ENCODE assay signal across 1 cellular context in the genomic region with DNA sequence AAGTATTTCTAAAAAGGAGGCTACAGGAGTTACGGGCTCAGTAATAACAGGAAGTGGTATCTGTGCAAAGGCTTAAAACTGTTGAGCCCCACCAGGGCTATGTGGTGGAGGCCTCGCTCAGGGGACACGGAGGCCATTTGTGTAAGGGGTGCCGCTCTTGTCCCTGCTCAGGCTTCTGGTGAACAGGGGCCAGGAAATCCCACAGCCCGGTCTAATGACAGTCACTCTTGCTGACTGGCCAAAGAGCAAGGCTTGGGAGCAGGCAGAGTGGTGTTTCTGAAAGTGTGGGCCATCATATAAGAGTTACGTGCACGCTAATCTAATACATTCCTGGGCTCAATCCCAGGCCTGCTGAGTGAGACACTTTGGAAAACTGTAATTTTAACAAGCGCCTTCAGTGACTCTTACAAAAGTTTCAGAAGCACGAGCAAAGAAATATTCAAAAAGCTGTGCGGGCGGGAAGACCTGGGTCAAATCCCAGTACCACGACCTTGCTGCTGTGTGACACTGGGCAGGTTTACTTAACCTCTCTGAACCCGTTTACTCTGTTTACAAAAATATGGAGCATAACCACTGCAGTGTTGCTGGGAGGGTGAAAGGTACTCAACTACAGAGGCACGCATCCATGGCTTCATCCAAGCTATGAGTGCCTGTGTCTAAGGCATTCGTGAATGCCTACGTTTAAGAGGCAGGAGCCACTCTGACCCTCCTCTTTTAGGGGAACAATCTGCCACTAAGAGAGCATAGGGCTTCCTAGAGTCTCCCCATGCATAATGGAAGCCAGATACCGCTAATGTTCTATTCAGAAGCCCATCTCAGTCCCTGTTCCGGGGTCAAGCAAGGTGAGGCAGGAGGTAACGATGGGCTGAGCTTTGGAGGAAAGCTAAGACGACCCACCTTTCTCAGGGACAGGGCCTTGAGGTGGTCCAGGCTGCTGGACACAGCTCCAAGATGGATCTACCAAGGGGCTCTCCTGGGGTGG.
TF ChIP-seq lines count a peak whose summit lies in the region.

No MANE protein-coding gene starts in this region.

TF ChIP-seq in WTC11, 78 proteins besides CTCF, POLR2A, EP300 and RAD21 (continued from another document):
- TF ChIP-seq ZNF317 (CRISPR knock-in tag; IDR thresholded peaks at IDR 0.05; ENCODE audit: borderline replicate concordance, low read depth) = no peak
